Comparison of ENCODE assay signal across 23 cellular contexts in the genomic region with DNA sequence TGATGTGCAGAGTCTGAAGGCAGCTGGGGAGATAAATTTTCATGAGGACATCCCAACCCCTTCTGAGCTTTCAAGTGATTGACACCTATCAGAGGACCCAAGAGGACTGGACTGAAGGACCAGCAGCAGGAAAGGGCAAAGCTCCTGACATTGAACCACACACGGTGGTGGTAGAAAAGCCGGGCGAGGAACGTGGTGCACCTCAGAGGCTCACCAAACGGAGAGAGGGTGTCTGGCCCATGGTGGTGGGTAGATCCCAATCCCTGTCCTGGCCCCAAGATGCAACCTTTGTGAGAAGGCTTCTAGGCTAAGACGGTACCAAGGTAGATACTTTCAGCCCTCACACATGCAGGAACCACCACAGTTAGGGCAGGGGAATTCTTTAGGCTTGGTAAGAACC. TPM values are rescaled to one million over a fixed set of nuclear protein-coding genes. Genes with fewer than 3 reads are reported as not detected.
DNase-seq lines count a peak whose midpoint lies in the region; ATAC-seq, FAIRE-seq and TF ChIP-seq lines count a peak whose summit lies in the region.
"Had no signal": no experiment of that assay in that cellular context is flagged by ENCODE, and none has a peak within 500 bp of the region (broad histone marks: within the 10 kb centered on the region; RNA-seq: fewer than 3 reads in every experiment).

No MANE protein-coding gene starts in this region.

- no peak overlapping the region for H3K56ac ChIP-seq in H1 (replicated peaks; ENCODE audit: insufficient read length, low read depth, low read length)

- H3K9ac ChIP-seq in H1 (replicated peaks in 1 of 4; ENCODE audit: extremely low read depth in 1 of 4, low read depth in 3 of 4, low read length in 3 of 4) (no peak overlapping the region), trophoblast cell (ENCODE audit: low read length) (no peak overlapping the region)
- H3K9ac ChIP-seq: BLaER1 had no signal

- H3K14ac ChIP-seq in H1 (ENCODE audit: insufficient read length) = no peak overlapping the region
- H3K14ac ChIP-seq in trophoblast cell (ENCODE audit: low read length) = no peak overlapping the region

- H3K23ac ChIP-seq in H1 (ENCODE audit: insufficient read length) = no peak overlapping the region
- no peak overlapping the region for H3K23ac ChIP-seq in trophoblast cell (ENCODE audit: low read length)

- 80% methylated on average over 6 of the region's 6 CpGs; no CpG with 5 or more reads in 1 of the 2 experiments for WGBS in H1 (ENCODE audit: extremely low coverage in 1 of 2, insufficient coverage in 1 of 2, insufficient read length in 1 of 2, insufficient replicate concordance in 2 of 2, low coverage in 1 of 2, low lambda C conversion rate in 2 of 2, missing lambda C conversion rate in 1 of 2), 2 experiments
- WGBS in trophoblast cell (ENCODE audit: extremely low coverage, insufficient coverage, insufficient read length) = no CpG with 5 or more reads among the region's 6 CpGs

- H2BK120ac ChIP-seq in H1 (replicated peaks; ENCODE audit: low read depth, low read length) (no peak overlapping the region), trophoblast cell (ENCODE audit: insufficient read depth, low read length, poor library complexity) (no peak overlapping the region)

- H3K27me3 ChIP-seq in H1 (replicated peaks in 1 of 4; ENCODE audit: control insufficient read depth in 3 of 4, extremely low read depth in 1 of 4, insufficient read depth in 3 of 4, low read length in 3 of 4) = no peaks in the 10 kb centered on the region
- H3K27me3 ChIP-seq in trophoblast cell (ENCODE audit: insufficient read depth, low read length) = no peaks in the 10 kb centered on the region
- no peaks in the 10 kb centered on the region for H3K27me3 ChIP-seq in upper lobe of right lung
- peaks cover 40% of the 10 kb centered on the region for H3K27me3 ChIP-seq in foreskin keratinocyte
- H3K27me3 ChIP-seq: BLaER1 had no signal

- H4K5ac ChIP-seq in H1 (ENCODE audit: insufficient read length, low read depth, low read length) = no peak overlapping the region

- no peak overlapping the region for H2BK15ac ChIP-seq in H1 (ENCODE audit: low read length)

- H3K4me1 ChIP-seq in H1 (replicated peaks in 1 of 4; ENCODE audit: control insufficient read depth in 3 of 4, insufficient read depth in 4 of 4, low read length in 3 of 4) (peaks cover 0 to 17% (median 4%) of the 10 kb centered on the region in 4 experiments; a peak in 3 of 7 replicates), trophoblast cell (ENCODE audit: control insufficient read depth in 1 of 2, insufficient read depth in 2 of 2, low read length in 2 of 2) (no peaks in the 10 kb centered on the region), upper lobe of right lung (no peaks in the 10 kb centered on the region), foreskin keratinocyte (no peaks in the 10 kb centered on the region)
- H3K4me1 ChIP-seq: BLaER1 had no signal

- no peak for DNase-seq in activated naive CD8-positive, alpha-beta T cell treated with anti-CD3 and anti-CD28 coated beads, Interleukin-2, amount 50 U/mL, for 24 hours
- no peak for DNase-seq in activated naive CD8-positive, alpha-beta T cell treated with anti-CD3 and anti-CD28 coated beads for 36 hours
- DNase-seq in H1 (ENCODE audit: low read depth in 1 of 2, low spot score in 2 of 2) = no peak
- no peak for DNase-seq in trophoblast cell
- no peak for DNase-seq in upper lobe of right lung
- no peak for DNase-seq in NK-92 (lab: John Stamatoyannopoulos, UW; ENCODE audit: unreplicated experiment)
- no peak for DNase-seq in foreskin keratinocyte
- DNase-seq: Caco-2; CD4-positive, CD25-positive, alpha-beta regulatory T cell; CD8-positive, alpha-beta T cell; DMS153; DND-41; GOT3; H7; HCEC 1CT had no signal

- H3K23me2 ChIP-seq in H1 (ENCODE audit: low read depth, low read length) = no peaks in the 10 kb centered on the region

- no peaks in the 10 kb centered on the region for H3K36me3 Mint-ChIP-seq in activated naive CD8-positive, alpha-beta T cell treated with anti-CD3 and anti-CD28 coated beads, Interleukin-2, amount 50 U/mL, for 24 hours (ENCODE audit: low read depth)
- no peaks in the 10 kb centered on the region for H3K36me3 Mint-ChIP-seq in activated naive CD8-positive, alpha-beta T cell treated with anti-CD3 and anti-CD28 coated beads for 36 hours
- H3K36me3 Mint-ChIP-seq: CD4-positive, CD25-positive, alpha-beta regulatory T cell; CD8-positive, alpha-beta T cell had no signal

- H2BK12ac ChIP-seq in H1 (ENCODE audit: low read depth, low read length) (no peak overlapping the region), trophoblast cell (ENCODE audit: low read length) (no peak overlapping the region)

- H3K79me2 ChIP-seq in H1 (ENCODE audit: control insufficient read depth in 1 of 2, insufficient read depth in 2 of 2, low read length in 2 of 2) (no peaks in the 10 kb centered on the region), trophoblast cell (ENCODE audit: control insufficient read depth, insufficient read depth, low read length, poor library complexity) (no peaks in the 10 kb centered on the region)

- H3K27ac ChIP-seq in H1 (ENCODE audit: low read depth, low read length) = no peak overlapping the region
- no peak overlapping the region for H3K27ac ChIP-seq in trophoblast cell (ENCODE audit: low read depth, low read length)
- no peak overlapping the region for H3K27ac ChIP-seq in upper lobe of right lung
- no peak overlapping the region for H3K27ac ChIP-seq in foreskin keratinocyte
- H3K27ac ChIP-seq: 22Rv1, BLaER1, C4-2B had no signal

- H3K18ac ChIP-seq in H1 (ENCODE audit: extremely low read depth, low read length) (no peak overlapping the region; the same call in 1 of the 2 replicates), trophoblast cell (ENCODE audit: low read length) (no peak overlapping the region)

- no peak overlapping the region for H3K4me3 Mint-ChIP-seq in activated naive CD8-positive, alpha-beta T cell treated with anti-CD3 and anti-CD28 coated beads, Interleukin-2, amount 50 U/mL, for 24 hours
- H3K4me3 Mint-ChIP-seq in activated naive CD8-positive, alpha-beta T cell treated with anti-CD3 and anti-CD28 coated beads for 36 hours = no peak overlapping the region
- H3K4me3 Mint-ChIP-seq: B cell; CD4-positive, CD25-positive, alpha-beta regulatory T cell; CD8-positive, alpha-beta T cell had no signal

- TF ChIP-seq CTCF in H1 (IDR thresholded peaks at IDR 0.05; ENCODE audit: control extremely low read depth in 1 of 3, insufficient read depth in 1 of 3, low read depth in 1 of 3, low read length in 3 of 3) (no peak), upper lobe of right lung (IDR thresholded peaks at IDR 0.05) (no peak), foreskin keratinocyte (conservative IDR thresholded peaks at IDR 0.05) (no peak)

- TF ChIP-seq EP300 in H1 (IDR thresholded peaks at IDR 0.05; ENCODE audit: borderline replicate concordance in 1 of 2, low read depth in 2 of 2, low read length in 2 of 2) = no peak

- H3K4me3 ChIP-seq in H1 (ENCODE audit: extremely low read depth in 1 of 4, insufficient read depth in 2 of 4, low read depth in 3 of 4, low read length in 4 of 4) = no peak overlapping the region
- H3K4me3 ChIP-seq in trophoblast cell (ENCODE audit: low read depth, low read length) = peak overlapping the region; percentile 12
- no peak overlapping the region for H3K4me3 ChIP-seq in upper lobe of right lung
- H3K4me3 ChIP-seq: BLaER1 had no signal

- H3K36me3 ChIP-seq in H1 (ENCODE audit: control insufficient read depth in 2 of 4, insufficient read depth in 4 of 4, low read length in 3 of 4) (no peaks in the 10 kb centered on the region), trophoblast cell (ENCODE audit: control insufficient read depth in 1 of 2, insufficient read depth in 2 of 2, low read length in 2 of 2) (no peaks in the 10 kb centered on the region), upper lobe of right lung (no peaks in the 10 kb centered on the region)
- H3K36me3 ChIP-seq: BLaER1 had no signal

- H2AK5ac ChIP-seq in H1 (ENCODE audit: low read depth, low read length) = no peak overlapping the region
- H2AK5ac ChIP-seq in trophoblast cell (ENCODE audit: low read length) = no peak overlapping the region

- peak; percentile 24 for ATAC-seq in activated naive CD8-positive, alpha-beta T cell treated with anti-CD3 and anti-CD28 coated beads, Interleukin-2, amount 50 U/mL, for 24 hours
- ATAC-seq in upper lobe of right lung = peak; percentile 20
- no peak for ATAC-seq in esophagus mucosa
- no peak for ATAC-seq in foreskin keratinocyte
- ATAC-seq: CD8-positive, alpha-beta T cell had no signal

- H3K27ac Mint-ChIP-seq in activated naive CD8-positive, alpha-beta T cell treated with anti-CD3 and anti-CD28 coated beads, Interleukin-2, amount 50 U/mL, for 24 hours = no peak overlapping the region
- no peak overlapping the region for H3K27ac Mint-ChIP-seq in activated naive CD8-positive, alpha-beta T cell treated with anti-CD3 and anti-CD28 coated beads for 36 hours
- H3K27ac Mint-ChIP-seq: B cell; CD4-positive, CD25-positive, alpha-beta regulatory T cell; CD8-positive, alpha-beta T cell had no signal

- no peaks in the 10 kb centered on the region for H3K9me3 Mint-ChIP-seq in activated naive CD8-positive, alpha-beta T cell treated with anti-CD3 and anti-CD28 coated beads, Interleukin-2, amount 50 U/mL, for 24 hours
- no peaks in the 10 kb centered on the region for H3K9me3 Mint-ChIP-seq in activated naive CD8-positive, alpha-beta T cell treated with anti-CD3 and anti-CD28 coated beads for 36 hours
- H3K9me3 Mint-ChIP-seq: CD4-positive, CD25-positive, alpha-beta regulatory T cell; CD8-positive, alpha-beta T cell had no signal

- H2BK5ac ChIP-seq in H1 (ENCODE audit: low read depth, low read length) (no peak overlapping the region), trophoblast cell (ENCODE audit: low read depth, low read length, poor library complexity) (no peak overlapping the region)

- peaks cover 15% of the 10 kb centered on the region for H3K27me3 Mint-ChIP-seq in activated naive CD8-positive, alpha-beta T cell treated with anti-CD3 and anti-CD28 coated beads, Interleukin-2, amount 50 U/mL, for 24 hours
- H3K27me3 Mint-ChIP-seq in activated naive CD8-positive, alpha-beta T cell treated with anti-CD3 and anti-CD28 coated beads for 36 hours = peaks cover 16% of the 10 kb centered on the region

- no peaks in the 10 kb centered on the region for H4K20me1 ChIP-seq in H1 (replicated peaks in 1 of 2; ENCODE audit: control insufficient read depth in 1 of 2, insufficient read depth in 2 of 2, low read length in 2 of 2)
- H4K20me1 ChIP-seq: BLaER1 had no signal

- no peaks in the 10 kb centered on the region for H3K4me1 Mint-ChIP-seq in activated naive CD8-positive, alpha-beta T cell treated with anti-CD3 and anti-CD28 coated beads, Interleukin-2, amount 50 U/mL, for 24 hours
- no peaks in the 10 kb centered on the region for H3K4me1 Mint-ChIP-seq in activated naive CD8-positive, alpha-beta T cell treated with anti-CD3 and anti-CD28 coated beads for 36 hours
- H3K4me1 Mint-ChIP-seq: B cell; CD4-positive, CD25-positive, alpha-beta regulatory T cell had no signal

- TF ChIP-seq RAD21 in H1 (IDR thresholded peaks at IDR 0.05 in 1 of 2, conservative IDR thresholded peaks at IDR 0.05 in 1 of 2; ENCODE audit: low read depth in 2 of 2, low read length in 2 of 2) = no peak

- no peak for FAIRE-seq in H1 (lab: Jason Lieb, UNC)
- FAIRE-seq: A204.1, G401.6, GM12892 had no signal

- POLR2A ChIA-PET in H1 (lab: Charles Lee; ENCODE audit: partially characterized antibody) = no interaction called here

- H3K9me3 ChIP-seq in H1 (ENCODE audit: insufficient read depth in 2 of 2, low read depth in 1 of 2, low read length in 1 of 2) (no peaks in the 10 kb centered on the region), trophoblast cell (ENCODE audit: insufficient read depth, low read depth, low read length) (peaks cover 4% of the 10 kb centered on the region), upper lobe of right lung (no peaks in the 10 kb centered on the region)
- H3K9me3 ChIP-seq: BLaER1, Caco-2 had no signal

- H4K91ac ChIP-seq in H1 (replicated peaks; ENCODE audit: insufficient read length, low read length) (no peak overlapping the region), trophoblast cell (ENCODE audit: low read depth, low read length) (no peak overlapping the region)

- 0 out of 2 replicates have a peak overlapping the region, but pooled peaks have one; percentile 11 for H2AFZ ChIP-seq in H1 (ENCODE audit: low read length)
- H2AFZ ChIP-seq in trophoblast cell (ENCODE audit: insufficient read depth, low read length, poor library complexity) = no peak overlapping the region

- TF ChIP-seq POLR2A in H1 (IDR thresholded peaks at IDR 0.05; ENCODE audit: control extremely low read depth in 1 of 2, low read depth in 2 of 2, low read length in 2 of 2) = no peak

- H3K79me1 ChIP-seq in H1 (ENCODE audit: low read depth, low read length) (no peaks in the 10 kb centered on the region), trophoblast cell (ENCODE audit: low read length) (no peaks in the 10 kb centered on the region)

- CTCF ChIA-PET in H1 (lab: Charles Lee; ENCODE audit: partially characterized antibody) = interaction anchor here (2.1 kb wide), 1 partner anchor 56 kb away, joined by 4 read pairs; no protein-coding TSS in a partner anchor

- H4K12ac ChIP-seq in trophoblast cell (ENCODE audit: low read depth, low read length) = no peak overlapping the region

- no peak overlapping the region; the same call in 1 of the 2 replicates for H4K8ac ChIP-seq in H1 (ENCODE audit: extremely low read depth, insufficient read depth, low read length)
- H4K8ac ChIP-seq in trophoblast cell (ENCODE audit: low read depth, low read length) = no peak overlapping the region

- no peak overlapping the region for H3K4me2 ChIP-seq in H1 (ENCODE audit: insufficient read depth in 1 of 2, low read depth in 2 of 2, low read length in 2 of 2)
- no peak overlapping the region for H3K4me2 ChIP-seq in trophoblast cell (ENCODE audit: low read length)
- H3K4me2 ChIP-seq: BLaER1 had no signal

- no peak overlapping the region for H2BK20ac ChIP-seq in H1 (ENCODE audit: low read length)

- no peak overlapping the region for H3K4ac ChIP-seq in H1 (replicated peaks; ENCODE audit: insufficient read length, low read depth, low read length)
- no peak overlapping the region for H3K4ac ChIP-seq in trophoblast cell (ENCODE audit: low read depth, low read length)

- intact Hi-C loops in upper lobe of right lung (cut with DNase I) = no loop called here

RNA-seq across cellular contexts. Expression of a gene that starts 52.1 kb away (rescaled TPM):
- total RNA-seq in activated naive CD8-positive, alpha-beta T cell treated with anti-CD3 and anti-CD28 coated beads for 36 hours = not detected
- total RNA-seq in H1 (2021; fragmentation: NEBNext Ultra II Directional; extraction: Animal tissue kit (Norgen Biotek cat#: 25700)) = 4.6 and 4.7 TPM in 2 replicates
- polyA plus RNA-seq in H1 (2011; rRNA removed) = 4.4 and 5.0 TPM in 2 replicates
- polyA plus RNA-seq in H1 (2011; cell fraction: cytosol; rRNA removed) = 4.4 TPM
- polyA plus RNA-seq in H1 (2011; cell fraction: nucleus; rRNA removed) = 4.7 TPM
- 2.8 to 4.4 TPM (median 3.2 TPM) in 4 replicates for polyA plus RNA-seq in H1 (2012, experiment 1 of 2)
- 2.7 TPM for polyA plus RNA-seq in H1 (2012, experiment 2 of 2)
- 2.7 TPM for polyA plus RNA-seq in H1 (2013, experiment 1 of 2)
- 3.5 TPM for polyA plus RNA-seq in H1 (2013, experiment 2 of 2)
- polyA minus RNA-seq in H1 (2011; rRNA and poly(A)+ RNA removed) = 2.4 and 2.5 TPM in 2 replicates
- 2.6 TPM for polyA minus RNA-seq in H1 (2011; cell fraction: cytosol; rRNA and poly(A)+ RNA removed)
- 3.4 TPM for polyA minus RNA-seq in H1 (2011; cell fraction: nucleus; rRNA and poly(A)+ RNA removed)
- polyA plus RNA-seq in trophoblast cell (2013) = 0.25 and 0.36 TPM in 2 replicates
- 14.0 TPM for total RNA-seq in upper lobe of right lung
- 0.32 TPM for total RNA-seq in esophagus mucosa
- total RNA-seq in foreskin keratinocyte = not detected in 2 replicates
- not detected in 2 replicates for polyA plus RNA-seq in foreskin keratinocyte
- total RNA-seq: B cell; Caco-2; CD4-positive, CD25-positive, alpha-beta regulatory T cell; CD8-positive, alpha-beta T cell had no signal
- polyA plus RNA-seq: CD4-positive, CD25-positive, alpha-beta regulatory T cell had no signal

Comparison
In these comparisons a context has a peak if more than half of its experiments do, and no peak if none do; other contexts are left out.
1. ATAC-seq: peak in activated naive CD8-positive, alpha-beta T cell treated with anti-CD3 and anti-CD28 coated beads, Interleukin-2, amount 50 U/mL, for 24 hours (single experiment) and upper lobe of right lung (single experiment); none in esophagus mucosa (single experiment) and foreskin keratinocyte (single experiment).